In the genomic region with DNA sequence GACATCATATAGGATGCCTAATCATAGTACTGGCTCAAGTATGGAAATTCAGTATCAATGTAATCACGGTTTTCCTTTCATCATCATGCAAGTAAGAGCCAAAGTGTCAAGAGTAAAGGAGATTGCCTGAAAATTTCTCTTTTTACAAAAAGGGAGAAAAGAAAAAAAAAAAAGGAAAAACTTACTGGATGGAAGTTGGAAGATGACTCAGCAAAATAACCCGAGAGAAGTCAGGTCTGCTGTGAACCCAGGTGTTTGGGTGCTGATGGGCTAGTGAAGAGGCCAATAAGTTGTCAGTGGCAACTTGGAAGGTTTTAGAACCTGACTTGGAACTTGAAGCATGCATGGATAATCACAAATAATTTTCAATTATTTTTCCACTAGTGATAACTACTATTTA, we compare ENCODE assay signal across 24 cellular contexts.
"Had no signal": no experiment of that assay in that cellular context is flagged by ENCODE, and none has a peak within 500 bp of the region (broad histone marks: within the 10 kb centered on the region; RNA-seq: fewer than 3 reads in every experiment).

No MANE protein-coding gene starts in this region.

- H3K9me3 Mint-ChIP-seq: memory B cell; natural killer cell treated with Interleukin-12 subunit alpha and Interleukin-12 subunit beta and Interleukin-15 and Interleukin-18, amount 100 ng/mL, for 72 hours had no signal

- H3K4me3 ChIP-seq: coronary artery, dorsolateral prefrontal cortex, hepatocyte, left ventricle myocardium inferior, lower lobe of right lung, prostate gland, suprapubic skin, tibial artery, upper lobe of left lung, uterus had no signal

- H3K4me3 Mint-ChIP-seq: memory B cell; mesothelial cell of epicardium; natural killer cell treated with Interleukin-12 subunit alpha and Interleukin-12 subunit beta and Interleukin-15 and Interleukin-18, amount 100 ng/mL, for 72 hours had no signal

- H3K4me1 ChIP-seq: left ventricle myocardium inferior, lower lobe of right lung, parathyroid adenoma, prostate gland, upper lobe of left lung, uterus had no signal

- H2AFZ ChIP-seq: hepatocyte, parathyroid adenoma had no signal

- H3K27me3 ChIP-seq: dorsolateral prefrontal cortex, hepatocyte, suprapubic skin, tibial artery, upper lobe of left lung, uterus had no signal

- H3K9me3 ChIP-seq: left ventricle myocardium inferior, lower lobe of right lung, prostate gland, suprapubic skin, tibial artery, upper lobe of left lung, uterus had no signal

- H3K36me3 Mint-ChIP-seq: memory B cell, mesothelial cell of epicardium had no signal

- H3K36me3 ChIP-seq: left ventricle myocardium inferior, lower lobe of right lung, prostate gland, suprapubic skin, tibial artery, upper lobe of left lung, uterus had no signal

- ATAC-seq: left cardiac atrium, lower lobe of right lung, sciatic nerve had no signal

- H3K27ac ChIP-seq: coronary artery, dorsolateral prefrontal cortex, hepatocyte, left ventricle myocardium inferior, lower lobe of right lung, parathyroid adenoma, prostate gland, suprapubic skin, tibial artery, upper lobe of left lung, uterus had no signal

- H3K79me2 ChIP-seq: hepatocyte, parathyroid adenoma had no signal

- H3K27ac Mint-ChIP-seq: memory B cell; mesothelial cell of epicardium; natural killer cell treated with Interleukin-12 subunit alpha and Interleukin-12 subunit beta and Interleukin-15 and Interleukin-18, amount 100 ng/mL, for 72 hours had no signal

- DNase-seq: dorsolateral prefrontal cortex; effector CD8-positive, alpha-beta T cell; foreskin melanocyte; head of caudate nucleus; kidney; left cardiac atrium; left ventricle myocardium inferior; lower lobe of right lung; retina; stimulated activated CD4-positive, alpha-beta T cell treated with anti-CD3 and anti-CD28 coated beads, Interleukin-12 subunit alpha, Interleukin-12 subunit beta, amount 100 ng/mL, for 4 hours; stimulated activated CD4-positive, alpha-beta T cell treated with anti-CD3 and anti-CD28 coated beads, Interleukin-2, amount 100 ng/mL, for 48 hours; stimulated activated naive CD4-positive, alpha-beta T cell treated with Interleukin-2 at 50 U/mL for 16 hours; tibial artery; upper lobe of left lung; uterus had no signal

- H3K9ac ChIP-seq: parathyroid adenoma had no signal

- H3K4me2 ChIP-seq: hepatocyte had no signal
